ENCODE assay signal across 8 cellular contexts in genomic region chr22:36383110-36383581, GRCh38. TPM values are rescaled to one million over a fixed set of nuclear protein-coding genes. Genes with fewer than 3 reads are reported as not detected.
DNase-seq lines count a peak whose midpoint lies in the region; ATAC-seq and TF ChIP-seq lines count a peak whose summit lies in the region.

No MANE protein-coding gene starts in this region.

- CTCF ChIA-PET in HCT116 (lab: Charles Lee): no interaction called here
- CTCF ChIA-PET in activated CD8-positive, alpha-beta T cell treated with anti-CD3 and anti-CD28 coated beads, Interleukin-2, amount 10 ng/mL, durations not matched to agents 7 days and 5 days (lab: Charles Lee): interaction anchor here (1.2 to 2.9 kb wide), 4 partner anchors 24 to 87 kb away, joined by 3 to 28 read pairs (median 6); no protein-coding TSS in a partner anchor

- no TSS peak for BruUV-seq in HCT116 (replicated peaks; lab: Mats Ljungman, UMichigan)

- H3K4me3 Mint-ChIP-seq in activated CD8-positive, alpha-beta T cell treated with anti-CD3 and anti-CD28 coated beads, Interleukin-2, amount 10 ng/mL, durations not matched to agents 7 days and 5 days: peak overlapping the region; percentile 68

- TF ChIP-seq POLR2A in HCT116 (IDR thresholded peaks at IDR 0.05; ENCODE audit: borderline replicate concordance, extremely low read depth, insufficient read depth, insufficient read length): no peak

- peak; percentile 41 for DNase-seq in CD1c-positive myeloid dendritic cell (ENCODE audit: extremely low spot score)
- no peak for DNase-seq in HCT116 (ENCODE audit: low read depth, low spot score)
- peak; percentile 83 for DNase-seq in activated CD8-positive, alpha-beta T cell treated with anti-CD3 and anti-CD28 coated beads, Interleukin-2, amount 10 ng/mL, durations not matched to agents 7 days and 5 days
- DNase-seq in germinal center (ENCODE audit: low spot score): peak; percentile 37

- H3K36me3 Mint-ChIP-seq in activated CD8-positive, alpha-beta T cell treated with anti-CD3 and anti-CD28 coated beads, Interleukin-2, amount 10 ng/mL, durations not matched to agents 7 days and 5 days (ENCODE audit: low read depth): peaks cover 75% of the 10 kb centered on the region

- peaks cover 17% of the 10 kb centered on the region; the same call in 1 of the 2 replicates for H4K20me1 ChIP-seq in HCT116 (ENCODE audit: insufficient read depth)

- H3K27ac ChIP-seq in HCT116 (ENCODE audit: low read depth, low read length) (no peak overlapping the region), subcutaneous abdominal adipose tissue (ENCODE audit: low read depth, low read length) (peak overlapping the region; percentile 11)

- H3K27ac Mint-ChIP-seq in activated CD8-positive, alpha-beta T cell treated with anti-CD3 and anti-CD28 coated beads, Interleukin-2, amount 10 ng/mL, durations not matched to agents 7 days and 5 days: peak overlapping the region; percentile 87

- no peaks in the 10 kb centered on the region for H3K9me3 ChIP-seq in HCT116 (ENCODE audit: control insufficient read depth in 1 of 2, insufficient read depth in 1 of 2, low read depth in 1 of 2, low read length in 2 of 2)
- H3K9me3 ChIP-seq in subcutaneous abdominal adipose tissue (ENCODE audit: control insufficient read depth in 5 of 5, low read length in 5 of 5): no peaks in the 10 kb centered on the region

- H3K27me3 Mint-ChIP-seq in activated CD8-positive, alpha-beta T cell treated with anti-CD3 and anti-CD28 coated beads, Interleukin-2, amount 10 ng/mL, durations not matched to agents 7 days and 5 days (ENCODE audit: low read depth): no peaks in the 10 kb centered on the region

- ATAC-seq in HCT116 (no peak), HG03571 (IDR thresholded peaks at IDR 0.05; ENCODE audit: unreplicated experiment) (no peak), GM21723 (IDR thresholded peaks at IDR 0.05; ENCODE audit: unreplicated experiment) (no peak), HG03521 (IDR thresholded peaks at IDR 0.05; ENCODE audit: unreplicated experiment) (no peak)
- peak; percentile 3 for ATAC-seq in activated CD8-positive, alpha-beta T cell treated with anti-CD3 and anti-CD28 coated beads, Interleukin-2, amount 10 ng/mL, durations not matched to agents 7 days and 5 days

- peaks cover 71% of the 10 kb centered on the region for H3K4me1 Mint-ChIP-seq in activated CD8-positive, alpha-beta T cell treated with anti-CD3 and anti-CD28 coated beads, Interleukin-2, amount 10 ng/mL, durations not matched to agents 7 days and 5 days (ENCODE audit: low read depth)

- peaks cover 2 to 11% of the 10 kb centered on the region in 2 experiments; a peak in 1 of 4 replicates for H3K36me3 ChIP-seq in HCT116 (ENCODE audit: control insufficient read depth in 1 of 2, insufficient read depth in 2 of 2, low read length in 2 of 2)
- peaks cover 0 to 19% (median 9%) of the 10 kb centered on the region in 5 donors for H3K36me3 ChIP-seq in subcutaneous abdominal adipose tissue (ENCODE audit: control insufficient read depth in 5 of 5, insufficient read depth in 5 of 5, low read length in 5 of 5)

- no peaks in the 10 kb centered on the region for H3K9me3 Mint-ChIP-seq in activated CD8-positive, alpha-beta T cell treated with anti-CD3 and anti-CD28 coated beads, Interleukin-2, amount 10 ng/mL, durations not matched to agents 7 days and 5 days (ENCODE audit: insufficient read depth)

- H3K4me3 ChIP-seq in HCT116 (replicated peaks in 1 of 2; ENCODE audit: low read depth in 1 of 2, low read length in 2 of 2) (no peak overlapping the region), subcutaneous abdominal adipose tissue (ENCODE audit: low read depth in 1 of 5, low read length in 5 of 5) (peak overlapping the region in 2 of 5 donors; percentile 2 to 10)

- peak overlapping the region; percentile 43 for H3K4me2 ChIP-seq in HCT116 (ENCODE audit: low read length)

- intact Hi-C loops in HCT116 (cut with micrococcal nuclease): no loop called here

- H3K9me2 ChIP-seq in HCT116 (ENCODE audit: insufficient read depth): no peaks in the 10 kb centered on the region

- H3K9ac ChIP-seq in HCT116 (ENCODE audit: low read length): no peak overlapping the region
- H3K9ac ChIP-seq in subcutaneous abdominal adipose tissue (ENCODE audit: low read length in 5 of 5): no peak overlapping the region

- no peak overlapping the region for H2AFZ ChIP-seq in HCT116 (ENCODE audit: low read depth, low read length, poor library complexity, severe bottlenecking)

- H3K27me3 ChIP-seq in HCT116 (ENCODE audit: insufficient read depth, low read length) (no peaks in the 10 kb centered on the region), subcutaneous abdominal adipose tissue (ENCODE audit: control insufficient read depth in 5 of 5, insufficient read depth in 4 of 5, low read length in 5 of 5) (no peaks in the 10 kb centered on the region)

- TF ChIP-seq RAD21 in HCT116 (IDR thresholded peaks at IDR 0.05; ENCODE audit: low read depth): no peak

- H3K4me1 ChIP-seq in HCT116 (ENCODE audit: control insufficient read depth in 1 of 2, insufficient read depth in 2 of 2, low read length in 2 of 2): peaks cover 48 to 73% of the 10 kb centered on the region in 2 experiments
- H3K4me1 ChIP-seq in subcutaneous abdominal adipose tissue (ENCODE audit: control insufficient read depth in 5 of 5, insufficient read depth in 5 of 5, low read length in 5 of 5): peaks cover 6 to 72% (median 42%) of the 10 kb centered on the region in 5 donors

- peaks cover 95% of the 10 kb centered on the region for H3K79me2 ChIP-seq in HCT116 (ENCODE audit: insufficient read depth, low read length)

- TF ChIP-seq CTCF in HCT116 (IDR thresholded peaks at IDR 0.05 in 2 of 3, conservative IDR thresholded peaks at IDR 0.05 in 1 of 3; ENCODE audit: borderline replicate concordance in 1 of 3, insufficient read depth in 1 of 3, low read depth in 2 of 3, low read length in 2 of 3): no peak

- POLR2A ChIA-PET in HCT116 (lab: Charles Lee): interaction anchor here (0.8 to 1.0 kb wide), 2 partner anchors 10 to 11 kb away, joined by 3 read pairs; no protein-coding TSS in a partner anchor
- POLR2A ChIA-PET in activated CD8-positive, alpha-beta T cell treated with anti-CD3 and anti-CD28 coated beads, Interleukin-2, amount 10 ng/mL, durations not matched to agents 7 days and 5 days (lab: Charles Lee): interaction anchor here (0.9 to 5.1 kb wide), 3 partner anchors 13 to 50 kb away, joined by 3 to 37 read pairs (median 4); no protein-coding TSS in a partner anchor

- RAD21 ChIA-PET in HCT116 (lab: Charles Lee; ENCODE audit: low non-redundant PET in 1 of 2, low total read pairs in 2 of 2, uncharacterized antibody in 2 of 2, unreplicated experiment in 2 of 2): no interaction called here

TF ChIP-seq in HCT116, 20 proteins besides CTCF, POLR2A, EP300 and RAD21:
- TF ChIP-seq MAX (IDR thresholded peaks at IDR 0.05) (peak; percentile 41; the same call in 1 of the 2 replicates), SP1 (IDR thresholded peaks at IDR 0.05; ENCODE audit: low read depth) (no peak), EZH2phosphoT487 (IDR thresholded peaks at IDR 0.05; ENCODE audit: borderline replicate concordance) (no peak)

RNA-seq across cellular contexts. Expression of gene MYH9, which starts 4.6 kb away (rescaled TPM):
- 258 TPM for total RNA-seq in HCT116 (2021; ENCODE audit: unreplicated experiment)
- polyA plus RNA-seq in HCT116 (2012): 205 and 249 TPM in 2 replicates
- total RNA-seq in activated CD8-positive, alpha-beta T cell treated with anti-CD3 and anti-CD28 coated beads, Interleukin-2, amount 10 ng/mL, durations not matched to agents 7 days and 5 days: 100 to 1,000 TPM; 857 to 883 TPM
